8 cellular contexts compared by ENCODE assay signal in the genomic region with DNA sequence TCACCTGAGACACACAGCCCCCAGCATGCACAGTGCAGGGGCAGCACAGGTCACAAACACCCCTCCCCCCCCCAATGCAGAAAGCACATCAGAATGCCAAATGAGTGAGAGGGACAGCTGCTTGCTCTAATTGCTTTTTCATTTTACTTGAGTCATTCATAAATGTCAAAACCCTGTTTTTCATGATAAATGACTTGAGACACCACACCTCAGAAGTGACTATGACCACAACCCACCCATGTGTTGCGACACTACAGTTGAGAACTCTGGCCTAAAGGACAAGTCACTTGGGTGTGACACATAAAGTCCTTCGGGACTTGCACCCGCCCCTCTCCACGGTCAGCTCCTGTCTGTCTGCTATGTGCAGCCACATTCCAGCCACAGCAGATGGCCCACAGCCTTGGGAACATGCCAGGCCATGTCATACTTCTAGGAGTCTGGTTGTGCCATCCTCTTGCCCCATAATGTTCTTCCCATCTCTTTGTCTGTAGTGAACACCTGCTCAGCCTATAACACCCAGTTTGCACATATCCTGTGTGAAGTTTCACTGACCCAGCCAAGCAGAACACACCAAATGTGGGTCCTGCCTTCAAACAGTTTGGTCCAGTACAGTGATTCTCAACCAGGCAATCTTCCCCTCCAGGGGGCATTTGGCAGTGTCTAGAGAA. TPM values are rescaled to one million over a fixed set of nuclear protein-coding genes. Genes with fewer than 3 reads are reported as not detected.
DNase-seq lines count a peak whose midpoint lies in the region; ATAC-seq and TF ChIP-seq lines count a peak whose summit lies in the region.

No MANE protein-coding gene starts in this region.

- CTCF ChIA-PET in MCF 10A (lab: Yijun Ruan, JAX), result interaction anchor here (0.6 kb wide), 3 partner anchors 13 to 220 kb away, joined by 3 to 5 read pairs (median 3); no protein-coding TSS in a partner anchor

- H3K4me1 Mint-ChIP-seq in MCF 10A (ENCODE audit: insufficient read depth, unreplicated experiment), result peaks cover 26% of the 10 kb centered on the region

- H3K27me3 Mint-ChIP-seq in MCF 10A (ENCODE audit: insufficient read depth, unreplicated experiment), result no peaks in the 10 kb centered on the region

- H3K9me3 Mint-ChIP-seq in MCF 10A (ENCODE audit: unreplicated experiment), result no peaks in the 10 kb centered on the region

- no peak for TF ChIP-seq CTCF in MCF 10A (IDR thresholded peaks at IDR 0.05; ENCODE audit: unreplicated experiment)

- H3K4me3 Mint-ChIP-seq in MCF 10A (ENCODE audit: unreplicated experiment), result peak overlapping the region; percentile 32

- POLR2A ChIA-PET in MCF 10A (lab: Yijun Ruan, JAX), result interaction anchor here (0.6 to 2.8 kb wide), 20 partner anchors 9 to 609 kb away, joined by 3 to 52 read pairs (median 3); a partner anchor contains a TSS

- DNase-seq in AG08395 (ENCODE audit: low spot score), result peak; percentile 83
- DNase-seq in NCI-H1105 treated with DMSO at 0.1 percent for 48 hours (lab: John Stamatoyannopoulos, UW), result peak; percentile 71
- DNase-seq in MCF 10A (ENCODE audit: unreplicated experiment), result peak; percentile 93
- peak; percentile 98 for DNase-seq in myocyte (ENCODE audit: low read depth)
- no peak for DNase-seq in NCI-H1048 (lab: John Stamatoyannopoulos, UW)
- no peak for DNase-seq in NCI-H1436 (lab: John Stamatoyannopoulos, UW)

- no peaks in the 10 kb centered on the region for H3K36me3 Mint-ChIP-seq in MCF 10A (ENCODE audit: insufficient read depth, unreplicated experiment)

- peak; percentile 65 for ATAC-seq in GM18519 (IDR thresholded peaks at IDR 0.05; ENCODE audit: low FRiP score, unreplicated experiment)
- ATAC-seq in HG02852 (IDR thresholded peaks at IDR 0.05; ENCODE audit: unreplicated experiment), result peak; percentile 89

- peak overlapping the region; percentile 46 for H3K27ac Mint-ChIP-seq in MCF 10A (ENCODE audit: low read depth, unreplicated experiment)

- intact Hi-C loops in MCF 10A (cut with micrococcal nuclease), result loop anchor here (2.0 kb wide), 1 partner anchor 30 kb away; a partner anchor contains a TSS

- BruUV-seq in MCF 10A (replicated peaks; lab: Mats Ljungman, UMichigan), result no TSS peak

RNA-seq across cellular contexts. Expression of a gene that starts 30.2 kb away (rescaled TPM):
- total RNA-seq in MCF 10A (2022) (96.7 and 97.1 TPM in 2 replicates), myocyte (157 and 160 TPM in 2 replicates)
- polyA plus RNA-seq in myocyte (2012), result 82.7 TPM

Comparison
In these comparisons a context has a peak if more than half of its experiments do, and no peak if none do; other contexts are left out.
1. DNase-seq: peak in AG08395 (single experiment), NCI-H1105 treated with DMSO at 0.1 percent for 48 hours (single experiment), MCF 10A (single experiment) and myocyte (single experiment); none in NCI-H1048 (single experiment) and NCI-H1436 (single experiment).